Comparison of ENCODE assay signal across 15 cellular contexts in genomic region chr22:44378380-44378779, GRCh38.
DNase-seq lines count a peak whose midpoint lies in the region; ATAC-seq and TF ChIP-seq lines count a peak whose summit lies in the region.
"Had no signal": no experiment of that assay in that cellular context is flagged by ENCODE, and none has a peak within 500 bp of the region (broad histone marks: within the 10 kb centered on the region; RNA-seq: fewer than 3 reads in every experiment).

No MANE protein-coding gene starts in this region.

- H3K4me3 ChIP-seq in coronary artery = no peak overlapping the region
- no peak overlapping the region for H3K4me3 ChIP-seq in sigmoid colon
- H3K4me3 ChIP-seq: GM23338 had no signal

- H3K9me3 ChIP-seq in sigmoid colon = peaks cover 0 to 8% (median 2%) of the 10 kb centered on the region in 4 donors

- no peak for TF ChIP-seq EP300 in sigmoid colon (IDR thresholded peaks at IDR 0.05)

- no peaks in the 10 kb centered on the region for H3K36me3 ChIP-seq in sigmoid colon

- peak; percentile 10 for DNase-seq in cardiac septum (ENCODE audit: low spot score)
- no peak for DNase-seq in Right ventricle myocardium inferior (ENCODE audit: missing footprints)
- peak; percentile 33 for DNase-seq in coronary artery (ENCODE audit: low spot score)
- DNase-seq in sigmoid colon = peak; percentile 6
- no peak for DNase-seq in NCI-H187 treated with DMSO at 0.1 percent for 48 hours (lab: John Stamatoyannopoulos, UW)
- DNase-seq: C1 segment of cervical spinal cord; Caco-2; CD4-positive, alpha-beta T cell; DMS153; DMS79; GDM1; H7 had no signal

- TF ChIP-seq CTCF in coronary artery (IDR thresholded peaks at IDR 0.05) = no peak
- no peak for TF ChIP-seq CTCF in sigmoid colon (IDR thresholded peaks at IDR 0.05)

- H3K27ac ChIP-seq in coronary artery (no peak overlapping the region), sigmoid colon (no peak overlapping the region)

- ATAC-seq in Right ventricle myocardium inferior = no peak
- ATAC-seq in GM21529 (IDR thresholded peaks at IDR 0.05; ENCODE audit: unreplicated experiment) = no peak
- ATAC-seq: GM23338, HCT116 had no signal

- peaks cover 0 to 21% (median 11%) of the 10 kb centered on the region in 4 donors for H3K4me1 ChIP-seq in sigmoid colon
- H3K4me1 ChIP-seq: Caco-2 had no signal

- intact Hi-C loops in cardiac septum (cut with DNase I) (no loop called here), Right ventricle myocardium inferior (cut with DNase I) (no loop called here), sigmoid colon (cut with DNase I) (no loop called here)

- no peaks in the 10 kb centered on the region for H3K27me3 ChIP-seq in sigmoid colon

- TF ChIP-seq POLR2A in sigmoid colon (IDR thresholded peaks at IDR 0.05) = no peak

Comparison
In these comparisons a context has a peak if more than half of its experiments do, and no peak if none do; other contexts are left out.
1. DNase-seq: peak in cardiac septum (single experiment), coronary artery (single experiment) and sigmoid colon (single experiment); none in Right ventricle myocardium inferior (single experiment) and NCI-H187 treated with DMSO at 0.1 percent for 48 hours (single experiment).